In genomic region chrX:111270339-111270738, GRCh38 we compare ENCODE assay signal across 11 cellular contexts. TPM values are rescaled to one million over a fixed set of nuclear protein-coding genes. Genes with fewer than 3 reads are reported as not detected.
DNase-seq lines count a peak whose midpoint lies in the region; ATAC-seq and TF ChIP-seq lines count a peak whose summit lies in the region.
"Had no signal": no experiment of that assay in that cellular context is flagged by ENCODE, and none has a peak within 500 bp of the region (broad histone marks: within the 10 kb centered on the region; RNA-seq: fewer than 3 reads in every experiment).

A gene with protein sequence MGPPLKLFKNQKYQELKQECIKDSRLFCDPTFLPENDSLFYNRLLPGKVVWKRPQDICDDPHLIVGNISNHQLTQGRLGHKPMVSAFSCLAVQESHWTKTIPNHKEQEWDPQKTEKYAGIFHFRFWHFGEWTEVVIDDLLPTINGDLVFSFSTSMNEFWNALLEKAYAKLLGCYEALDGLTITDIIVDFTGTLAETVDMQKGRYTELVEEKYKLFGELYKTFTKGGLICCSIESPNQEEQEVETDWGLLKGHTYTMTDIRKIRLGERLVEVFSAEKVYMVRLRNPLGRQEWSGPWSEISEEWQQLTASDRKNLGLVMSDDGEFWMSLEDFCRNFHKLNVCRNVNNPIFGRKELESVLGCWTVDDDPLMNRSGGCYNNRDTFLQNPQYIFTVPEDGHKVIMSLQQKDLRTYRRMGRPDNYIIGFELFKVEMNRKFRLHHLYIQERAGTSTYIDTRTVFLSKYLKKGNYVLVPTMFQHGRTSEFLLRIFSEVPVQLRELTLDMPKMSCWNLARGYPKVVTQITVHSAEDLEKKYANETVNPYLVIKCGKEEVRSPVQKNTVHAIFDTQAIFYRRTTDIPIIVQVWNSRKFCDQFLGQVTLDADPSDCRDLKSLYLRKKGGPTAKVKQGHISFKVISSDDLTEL (minus strand): TSS chrX:111270483. CDS start chrX:111263936, 6,547 bp downstream.

- ATAC-seq in HG03159 (IDR thresholded peaks at IDR 0.05; ENCODE audit: unreplicated experiment), result no peak

- no peak for TF ChIP-seq CTCF in breast epithelium (IDR thresholded peaks at IDR 0.05)
- no peak for TF ChIP-seq CTCF in transverse colon (IDR thresholded peaks at IDR 0.05)

- TF ChIP-seq POLR2A in breast epithelium (IDR thresholded peaks at IDR 0.05) (no peak), transverse colon (IDR thresholded peaks at IDR 0.05) (no peak)

- peak within 1 kb of the TSS; percentile 3 to 32 for H3K27ac ChIP-seq in breast epithelium
- H3K27ac ChIP-seq in transverse colon, result no peak within 1 kb of the TSS

- H3K4me3 ChIP-seq in breast epithelium (peak within 1 kb of the TSS in 2 of 3 donors; percentile 32 to 51), transverse colon (no peak within 1 kb of the TSS)

- no peaks in the 10 kb centered on the region for H3K4me1 ChIP-seq in breast epithelium
- no peaks in the 10 kb centered on the region for H3K4me1 ChIP-seq in transverse colon

- DNase-seq in HT1080 (ENCODE audit: low read depth) (peak; percentile 1), breast epithelium (ENCODE audit: low spot score in 2 of 2) (peak in 1 of 2 donors; percentile 31), kidney tubule cell (ENCODE audit: low spot score) (peak; percentile 55), transverse colon (peak; percentile 11), NCI-H1048 (lab: John Stamatoyannopoulos, UW) (no peak), hepatic stellate cell (ENCODE audit: low spot score) (no peak)
- DNase-seq: activated naive CD4-positive, alpha-beta T cell treated with anti-CD3 and anti-CD28 coated beads for 36 hours; hippocampal formation; NCI-H526; stimulated activated CD4-positive, alpha-beta T cell treated with anti-CD3 and anti-CD28 coated beads, Interleukin-2, amount 100 ng/mL, for 24 hours had no signal

- H3K27me3 ChIP-seq in breast epithelium (peaks cover 0 to 72% of the 10 kb centered on the region in 2 donors), transverse colon (no peaks in the 10 kb centered on the region)

- in situ Hi-C loops in transverse colon (cut with MboI; ENCODE audit: low pct_ligation_motif_present in 1 of 4, low pct_unique_long_range_greater_than_20kb in 1 of 4, low sequenced_read_pairs in 3 of 4), result no loop called here

- no peak for TF ChIP-seq EP300 in transverse colon (IDR thresholded peaks at IDR 0.05; ENCODE audit: low read depth)

- intact Hi-C loops in breast epithelium (cut with DNase I; ENCODE audit: low total_unique reads) (no loop called here), transverse colon (cut with DNase I; ENCODE audit: low total_unique reads) (no loop called here)

- H3K9me3 ChIP-seq in breast epithelium (no peaks in the 10 kb centered on the region), transverse colon (no peaks in the 10 kb centered on the region)

- H3K36me3 ChIP-seq in breast epithelium, result no peaks in the 10 kb centered on the region
- H3K36me3 ChIP-seq in transverse colon, result no peaks in the 10 kb centered on the region

- WGBS in transverse colon (ENCODE audit: low coverage in 1 of 2), 2 donors, result 25% methylated on average over 8 of the region's 8 CpGs; no CpG with 5 or more reads in 1 of the 2 donors

RNA-seq across cellular contexts. Expression of the gene that starts here (rescaled TPM):
- total RNA-seq in HT1080 (2014; rRNA removed; shearing (Covaris generic)), result not detected in 2 replicates
- not detected in 2 replicates for polyA plus RNA-seq in HT1080 (2015; cell fraction: cytosol; rRNA removed)
- polyA plus RNA-seq in HT1080 (2015; cell fraction: nucleus; rRNA removed), result not detected in 2 replicates
- total RNA-seq in breast epithelium (1 to 10 TPM in 2 of 3 donors, not detected in 1; 5.6 to 5.9 TPM), transverse colon (1 to 10 TPM; 1.1 to 6.7 (median 1.6) TPM)
- total RNA-seq: activated naive CD4-positive, alpha-beta T cell treated with anti-CD3 and anti-CD28 coated beads for 36 hours had no signal

Comparison
In these comparisons a context has a peak if more than half of its experiments do, and no peak if none do; other contexts are left out.
1. Peak in DNase-seq in HT1080; RNA of the gene not detected or under 1 TPM.
2. DNase-seq: peak in kidney tubule cell (single experiment) and transverse colon (single experiment); none in NCI-H1048 (single experiment) and hepatic stellate cell (single experiment).
3. H3K27ac ChIP-seq: peak in breast epithelium (2 of 2); none in transverse colon (0 of 4).
4. H3K4me3 ChIP-seq: peak in breast epithelium (2 of 3); none in transverse colon (0 of 4).